ENCODE assay signal across 27 cellular contexts in the genomic region with DNA sequence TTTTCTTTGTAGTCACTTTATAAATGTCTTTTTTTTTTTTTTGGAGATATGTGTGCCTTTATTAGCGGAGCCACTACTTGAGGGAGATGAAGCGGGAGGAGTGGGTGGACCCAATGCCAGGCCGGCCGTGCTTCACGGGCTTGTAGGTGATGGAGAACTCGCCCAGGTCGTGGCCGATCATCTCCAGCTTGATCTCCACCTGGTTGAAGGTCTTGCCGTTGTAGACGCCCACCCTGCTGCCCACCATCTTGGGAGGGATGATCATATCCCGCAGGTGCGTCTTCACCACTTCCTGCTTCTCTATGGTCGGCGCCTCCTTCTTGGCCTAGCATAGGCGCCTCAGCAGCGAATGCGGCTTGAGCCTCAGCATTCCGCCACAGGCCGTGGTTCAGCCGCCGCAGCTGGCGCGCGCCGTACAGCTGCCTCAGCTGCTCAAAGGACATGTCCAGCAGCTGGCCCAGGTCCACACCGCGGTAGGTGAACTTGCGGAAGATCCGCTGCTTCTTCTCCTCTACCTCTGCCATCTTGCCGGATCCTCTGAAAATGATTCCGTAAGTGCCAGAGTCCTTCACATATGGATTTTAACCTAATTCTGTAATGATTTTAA.
"Had no signal": no experiment of that assay in that cellular context is flagged by ENCODE, and none has a peak within 500 bp of the region (broad histone marks: within the 10 kb centered on the region; RNA-seq: fewer than 3 reads in every experiment).

No MANE protein-coding gene starts in this region.

- H3K4me1 ChIP-seq: esophagus muscularis mucosa, foreskin keratinocyte, gastrocnemius medialis, heart left ventricle had no signal

- H3K27me3 ChIP-seq: brain microvascular endothelial cell, esophagus muscularis mucosa, foreskin keratinocyte, gastrocnemius medialis, heart left ventricle had no signal

- DNase-seq: activated CD4-positive, alpha-beta T cell treated with anti-CD3 and anti-CD28 coated beads for 36 hours; activated CD4-positive, alpha-beta T cell treated with anti-CD3 and anti-CD28 coated beads, Interleukin-2, amount 10 ng/mL, durations not matched to agents 24 days and 14 days; activated CD4-positive, alpha-beta T cell treated with anti-CD3 and anti-CD28 coated beads, Interleukin-2, amount 50 U/mL, for 48 hours; activated CD4-positive, CD25-positive, alpha-beta regulatory T cell; activated CD4-positive, CD25-positive, alpha-beta regulatory T cell treated with anti-CD3 and anti-CD28 coated beads, Interleukin-2, amount 50 U/mL, for 72 hours; activated CD8-positive, alpha-beta memory T cell treated with anti-CD3 and anti-CD28 coated beads for 24 hours; activated CD8-positive, alpha-beta T cell treated with anti-CD3 and anti-CD28 coated beads for 36 hours; activated effector memory CD4-positive, alpha-beta T cell treated with Interleukin-2 at 50 U/mL for 16 hours; activated gamma-delta T cell treated with Interleukin-2 at 50 U/mL for 16 hours; activated naive CD4-positive, alpha-beta T cell treated with anti-CD3 and anti-CD28 coated beads, Interleukin-2, amount 50 U/mL, for 16 hours; activated naive CD4-positive, alpha-beta T cell treated with Interleukin-2 at 50 U/mL for 16 hours; activated T-cell treated with anti-CD3 and anti-CD28 coated beads, Interleukin-2, amount 50 U/mL, for 4 hours; anterior cingulate cortex; brain microvascular endothelial cell; cortex of kidney; dermis blood vessel endothelial cell; effector CD4-positive, alpha-beta T cell; effector memory CD8-positive, alpha-beta T cell; erythroblast; gastrocnemius medialis; glutamatergic neuron; heart left ventricle; T-helper 1 cell; T-helper 17 cell had no signal

- H3K4me3 ChIP-seq: esophagus muscularis mucosa, gastrocnemius medialis, heart left ventricle had no signal

- H3K36me3 ChIP-seq: brain microvascular endothelial cell, esophagus muscularis mucosa, gastrocnemius medialis, heart left ventricle had no signal

- ATAC-seq: activated CD4-positive, alpha-beta T cell treated with anti-CD3 and anti-CD28 coated beads for 36 hours; activated CD8-positive, alpha-beta T cell treated with anti-CD3 and anti-CD28 coated beads for 36 hours; activated T-cell treated with anti-CD3 and anti-CD28 coated beads, Interleukin-2, amount 50 U/mL, for 4 hours; activated T-helper 17 cell treated with anti-CD3 and anti-CD28 coated beads, Interleukin-2, amount 50 U/mL, for 72 hours; effector memory CD8-positive, alpha-beta T cell; foreskin keratinocyte; gastrocnemius medialis; heart left ventricle; T-helper 17 cell had no signal

- H3K9me3 ChIP-seq: esophagus muscularis mucosa, gastrocnemius medialis had no signal

- H3K27ac ChIP-seq: brain microvascular endothelial cell, esophagus muscularis mucosa, foreskin keratinocyte, gastrocnemius medialis, heart left ventricle had no signal
